In genomic region chr18:25283769-25284168, GRCh38 we compare ENCODE assay signal across 19 cellular contexts.
DNase-seq lines count a peak whose midpoint lies in the region; ATAC-seq and TF ChIP-seq lines count a peak whose summit lies in the region.
"Had no signal": no experiment of that assay in that cellular context is flagged by ENCODE, and none has a peak within 500 bp of the region (broad histone marks: within the 10 kb centered on the region; RNA-seq: fewer than 3 reads in every experiment).

No MANE protein-coding gene starts in this region.

- H3K27ac ChIP-seq in heart left ventricle (peak overlapping the region; percentile 56 to 88 (median 70)), mesodermal cell (ENCODE audit: low read depth, low read length, severe bottlenecking) (peak overlapping the region; percentile 2), suprapubic skin (peak overlapping the region; percentile 26)
- H3K27ac ChIP-seq: BLaER1 treated with 17β-estradiol and CSF1 and Interleukin-3, amounts not matched to agents 10 nM and 100 nM; prostate gland; spleen had no signal

- H3K27me3 ChIP-seq in heart left ventricle (no peaks in the 10 kb centered on the region), adipocyte (replicated peaks; ENCODE audit: control insufficient read depth, insufficient read depth, low read length) (no peaks in the 10 kb centered on the region), suprapubic skin (no peaks in the 10 kb centered on the region)
- H3K27me3 ChIP-seq: BLaER1 treated with 17β-estradiol and CSF1 and Interleukin-3, amounts not matched to agents 10 nM and 100 nM had no signal

- H3K36me3 ChIP-seq in heart left ventricle (no peaks in the 10 kb centered on the region), adipocyte (ENCODE audit: control insufficient read depth, insufficient read depth, low read length, severe bottlenecking) (no peaks in the 10 kb centered on the region), mesodermal cell (ENCODE audit: control insufficient read depth, insufficient read depth, low read length) (no peaks in the 10 kb centered on the region), suprapubic skin (no peaks in the 10 kb centered on the region)
- H3K36me3 ChIP-seq: BLaER1 treated with 17β-estradiol and CSF1 and Interleukin-3, amounts not matched to agents 10 nM and 100 nM; prostate gland; spleen had no signal

- no peak for TF ChIP-seq EP300 in suprapubic skin (IDR thresholded peaks at IDR 0.05)

- peak overlapping the region; percentile 86 for H3K9ac ChIP-seq in adipocyte (ENCODE audit: low read length)
- H3K9ac ChIP-seq: BLaER1 treated with 17β-estradiol and CSF1 and Interleukin-3, amounts not matched to agents 10 nM and 100 nM had no signal

- intact Hi-C loops in heart left ventricle (cut with DNase I) (loop anchor here in 6 of 10 donors (2.0 to 10.0 kb wide), 6 partner anchors 46 to 116 kb away; no protein-coding TSS in a partner anchor), Right ventricle myocardium superior (cut with DNase I) (loop anchor here (5.0 to 10.0 kb wide), 3 partner anchors 36 to 119 kb away; no protein-coding TSS in a partner anchor)

- no peak for TF ChIP-seq CTCF in heart left ventricle (IDR thresholded peaks at IDR 0.05)
- TF ChIP-seq CTCF in suprapubic skin (IDR thresholded peaks at IDR 0.05): no peak

- WGBS in heart left ventricle, 4 donors: 44 to 55% (median 46%) methylated on average over 2 of the region's 2 CpGs
- WGBS in mesodermal cell (ENCODE audit: insufficient coverage in 2 of 2), 2 experiments: 86 to 100% methylated on average over 1 of the region's 2 CpGs
- WGBS in suprapubic skin: 44% methylated on average over 2 of the region's 2 CpGs

- H3K4me3 ChIP-seq in heart left ventricle: peak overlapping the region in 5 of 12 donors; percentile 11 to 38 (median 33)
- H3K4me3 ChIP-seq in adipocyte (ENCODE audit: low read length): peak overlapping the region; percentile 81
- no peak overlapping the region for H3K4me3 ChIP-seq in mesodermal cell (ENCODE audit: extremely low read depth, insufficient read depth, low read length, poor library complexity, severe bottlenecking)
- H3K4me3 ChIP-seq in suprapubic skin: no peak overlapping the region
- H3K4me3 ChIP-seq: BLaER1 treated with 17β-estradiol and CSF1 and Interleukin-3, amounts not matched to agents 10 nM and 100 nM; prostate gland; spleen had no signal

- no peak for ATAC-seq in heart left ventricle
- ATAC-seq in Right ventricle myocardium superior (ENCODE audit: poor library complexity): no peak
- ATAC-seq: left lobe of liver, SK-N-SH treated with all-trans-retinoic acid at 6 μM for 48 hours had no signal

- H3K4me1 ChIP-seq in heart left ventricle (peaks cover 0 to 77% (median 53%) of the 10 kb centered on the region in 12 donors), adipocyte (ENCODE audit: control insufficient read depth, insufficient read depth, low read length) (peaks cover 48% of the 10 kb centered on the region), mesodermal cell (ENCODE audit: control insufficient read depth, insufficient read depth, low read length, poor library complexity, severe bottlenecking) (peaks cover 35% of the 10 kb centered on the region), suprapubic skin (peaks cover 49% of the 10 kb centered on the region)
- H3K4me1 ChIP-seq: BLaER1 treated with 17β-estradiol and CSF1 and Interleukin-3, amounts not matched to agents 10 nM and 100 nM; prostate gland had no signal

- no peaks in the 10 kb centered on the region for H3K9me3 ChIP-seq in heart left ventricle
- H3K9me3 ChIP-seq in adipocyte (ENCODE audit: control insufficient read depth, low read length): no peaks in the 10 kb centered on the region
- no peaks in the 10 kb centered on the region for H3K9me3 ChIP-seq in mesodermal cell (ENCODE audit: control insufficient read depth, low read length)
- no peaks in the 10 kb centered on the region for H3K9me3 ChIP-seq in suprapubic skin
- H3K9me3 ChIP-seq: BLaER1 treated with 17β-estradiol and CSF1 and Interleukin-3, amounts not matched to agents 10 nM and 100 nM; prostate gland; spleen had no signal

- TF ChIP-seq POLR2A in heart left ventricle (IDR thresholded peaks at IDR 0.05) (no peak), suprapubic skin (IDR thresholded peaks at IDR 0.05) (no peak)

- DNase-seq in heart left ventricle: no peak
- no peak for DNase-seq in Right ventricle myocardium superior
- peak; percentile 19 for DNase-seq in adipocyte (ENCODE audit: low read depth)
- no peak for DNase-seq in suprapubic skin (ENCODE audit: low spot score in 2 of 2)
- DNase-seq in NCI-H1694 treated with DMSO at 0.1 percent for 48 hours (lab: John Stamatoyannopoulos, UW): no peak
- no peak for DNase-seq in NOMO-1 treated with DMSO at 0.1 percent for 48 hours (lab: John Stamatoyannopoulos, UW; ENCODE audit: unreplicated experiment)
- no peak for DNase-seq in dermis blood vessel endothelial cell
- DNase-seq: activated CD4-positive, alpha-beta T cell treated with anti-CD3 and anti-CD28 coated beads, Interleukin-2, amount 50 U/mL, for 4 hours; activated CD8-positive, alpha-beta memory T cell treated with anti-CD3 and anti-CD28 coated beads, Interleukin-2, amount 50 U/mL, for 48 hours; activated naive CD8-positive, alpha-beta T cell treated with anti-CD3 and anti-CD28 coated beads for 36 hours; effector CD8-positive, alpha-beta T cell; NCI-H2081 treated with DMSO at 0.1 percent for 48 hours; NCI-H524; spleen had no signal

Comparison
In these comparisons a context has a peak if more than half of its experiments do, and no peak if none do; other contexts are left out.
1. H3K27ac ChIP-seq: peak in every context shown above with its lines; median percentile 70 in heart left ventricle; 26 in suprapubic skin; 2 in mesodermal cell.